In the genomic region with DNA sequence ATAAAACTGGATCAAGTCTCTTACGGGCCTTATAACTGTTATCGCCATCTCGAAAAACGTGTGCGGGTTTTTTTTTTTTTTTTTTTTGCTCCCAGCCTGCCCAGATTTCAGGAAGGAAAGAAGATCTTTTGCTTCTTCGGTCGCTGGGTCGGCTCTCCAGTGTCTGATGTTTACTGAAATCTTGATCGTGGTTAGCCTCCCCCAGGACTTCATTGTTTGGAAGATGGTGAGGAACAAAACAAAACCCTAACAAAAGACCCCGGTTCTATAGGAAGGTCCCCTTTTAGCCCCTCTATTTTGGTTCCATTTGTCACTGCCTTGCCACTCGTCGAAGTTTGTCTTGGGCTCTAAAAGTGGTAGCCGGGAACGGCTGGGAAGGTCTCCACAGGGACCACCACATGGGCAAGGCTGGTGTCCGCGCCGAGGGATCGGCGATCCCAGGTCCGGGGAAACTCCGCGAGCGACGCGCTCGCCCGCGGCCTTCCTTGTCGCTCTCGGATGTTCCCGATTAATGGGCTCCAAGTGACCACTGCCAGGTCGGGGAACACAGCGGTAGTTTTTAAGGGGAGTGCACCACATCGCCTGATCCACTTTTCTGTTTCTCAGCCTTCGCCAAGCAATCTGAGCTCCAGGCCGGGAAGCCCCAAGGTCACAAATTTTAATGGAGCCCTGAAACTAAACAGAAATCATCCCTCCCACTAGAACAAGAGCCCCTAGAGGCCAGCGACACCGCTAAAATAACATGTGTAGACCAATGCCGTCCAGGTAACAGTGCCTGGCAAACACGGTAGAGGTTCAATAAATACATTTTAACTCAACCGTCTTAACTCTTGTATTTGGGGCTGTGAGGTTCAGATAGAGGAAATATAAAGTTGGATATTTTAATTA, we compare ENCODE assay signal across 8 cellular contexts. TPM values are rescaled to one million over a fixed set of nuclear protein-coding genes. Genes with fewer than 3 reads are reported as not detected.
DNase-seq lines count a peak whose midpoint lies in the region; ATAC-seq and TF ChIP-seq lines count a peak whose summit lies in the region.

No MANE protein-coding gene starts in this region.

- TF ChIP-seq CTCF in AG09319 (IDR thresholded peaks at IDR 0.05; ENCODE audit: low read depth, low read length) (peak; percentile 32), epithelial cell of proximal tubule (conservative IDR thresholded peaks at IDR 0.05; ENCODE audit: low read depth, low read length) (peak; percentile 38)

- H3K27me3 ChIP-seq in mucosa of rectum (ENCODE audit: control insufficient read depth in 2 of 2, insufficient read depth in 2 of 2, low read length in 2 of 2) = no peaks in the 10 kb centered on the region

- H3K4me1 ChIP-seq in mucosa of rectum (ENCODE audit: control insufficient read depth in 2 of 2, insufficient read depth in 2 of 2, low read length in 2 of 2) = no peaks in the 10 kb centered on the region

- H3K9me3 ChIP-seq in mucosa of rectum (ENCODE audit: control insufficient read depth in 2 of 2, low read length in 2 of 2) = no peaks in the 10 kb centered on the region

- DNase-seq in AG09319 (ENCODE audit: extremely low read depth, low read depth) (no peak), NOMO-1 treated with dmso at 0.1 percent for 144 hours (lab: John Stamatoyannopoulos, UW; ENCODE audit: unreplicated experiment) (peak; percentile 52), epithelial cell of proximal tubule (ENCODE audit: low read depth) (no peak), stromal cell of bone marrow (ENCODE audit: low read depth) (peak; percentile 19)
- DNase-seq in activated T-cell treated with anti-CD3 and anti-CD28 coated beads, Interleukin-2, amount 50 U/mL, for 1 hour = peak; percentile 52

- ATAC-seq in GM18511 (IDR thresholded peaks at IDR 0.05; ENCODE audit: unreplicated experiment) = peak; percentile 5
- ATAC-seq in HG03457 (IDR thresholded peaks at IDR 0.05; ENCODE audit: unreplicated experiment) = peak; percentile 4

- H3K36me3 ChIP-seq in mucosa of rectum (ENCODE audit: control insufficient read depth in 2 of 2, insufficient read depth in 2 of 2, low read length in 2 of 2) = peaks cover 4 to 8% of the 10 kb centered on the region in 2 donors

- H3K27ac ChIP-seq in mucosa of rectum (ENCODE audit: low read depth in 2 of 2, low read length in 2 of 2) = peak overlapping the region; percentile 97

- H3K9ac ChIP-seq in mucosa of rectum (ENCODE audit: low read depth in 1 of 2, low read length in 2 of 2) = peak overlapping the region; percentile 92 to 98

- H3K4me3 ChIP-seq in epithelial cell of proximal tubule (ENCODE audit: low read depth, low read length) (peak overlapping the region; percentile 74), mucosa of rectum (ENCODE audit: low read length in 2 of 2) (peak overlapping the region; percentile 85 to 95)

RNA-seq across cellular contexts. Expression of a gene that starts 27.0 kb away (rescaled TPM):
- total RNA-seq in epithelial cell of proximal tubule = 76.0 and 80.5 TPM in 2 replicates

Comparison
In these comparisons a context has a peak if more than half of its experiments do, and no peak if none do; other contexts are left out.
1. DNase-seq: peak in NOMO-1 treated with dmso at 0.1 percent for 144 hours (single experiment), activated T-cell treated with anti-CD3 and anti-CD28 coated beads, Interleukin-2, amount 50 U/mL, for 1 hour (single experiment) and stromal cell of bone marrow (single experiment); none in AG09319 (single experiment) and epithelial cell of proximal tubule (single experiment).